1 cellular context compared by ENCODE assay signal in the genomic region with DNA sequence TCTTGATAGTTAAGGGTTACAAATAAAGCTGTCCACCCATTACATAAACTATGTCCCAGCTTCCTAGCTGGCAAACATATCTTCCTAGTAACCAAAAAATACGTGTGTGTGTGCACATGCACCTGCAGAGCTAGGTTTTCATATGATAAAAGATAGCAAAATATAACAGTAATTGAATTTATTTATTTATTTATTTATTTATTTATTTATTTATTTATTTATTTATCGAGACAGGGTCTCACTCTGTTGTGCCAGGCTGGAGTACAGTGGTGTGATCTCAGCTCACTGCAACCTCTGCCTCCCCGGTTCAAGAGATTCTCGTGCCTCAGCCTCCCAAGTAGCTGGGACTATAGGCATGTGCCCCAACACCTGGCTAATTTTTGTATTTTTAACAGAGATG. TPM values are rescaled to one million over a fixed set of nuclear protein-coding genes. Genes with fewer than 3 reads are reported as not detected.
"Had no signal": no experiment of that assay in that cellular context is flagged by ENCODE, and none has a peak within 500 bp of the region (broad histone marks: within the 10 kb centered on the region; RNA-seq: fewer than 3 reads in every experiment).

No MANE protein-coding gene starts in this region.

RNA-seq across cellular contexts. Expression of a gene that starts 19.1 kb away (rescaled TPM):
- total RNA-seq: SJSA1 had no signal
